ENCODE assay signal across 1 cellular context in the genomic region with DNA sequence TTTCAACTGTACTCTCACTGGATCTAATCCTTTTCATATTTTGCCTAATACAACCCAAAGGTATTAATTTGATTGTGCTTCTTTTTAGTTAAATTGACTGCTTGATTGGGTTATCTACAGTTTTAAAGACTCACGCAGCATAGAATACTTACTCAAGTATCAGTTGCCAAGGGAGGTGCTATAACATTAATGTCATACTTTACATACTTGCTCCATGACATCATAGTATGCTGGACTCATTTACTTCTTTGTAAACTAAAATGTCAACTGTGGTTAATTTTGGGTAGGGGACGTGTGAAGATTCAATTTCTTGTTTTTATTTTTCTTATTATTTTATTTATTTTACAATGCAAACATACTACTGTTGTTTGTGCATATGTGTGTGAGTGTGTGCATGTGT.
TF ChIP-seq lines count a peak whose summit lies in the region.

No MANE protein-coding gene starts in this region.

TF ChIP-seq in SK-N-SH treated with all-trans-retinoic acid at 6 μM for 48 hours, 23 proteins besides CTCF, POLR2A, EP300 and RAD21 (continued from another document):
- TF ChIP-seq, protein P1, sequence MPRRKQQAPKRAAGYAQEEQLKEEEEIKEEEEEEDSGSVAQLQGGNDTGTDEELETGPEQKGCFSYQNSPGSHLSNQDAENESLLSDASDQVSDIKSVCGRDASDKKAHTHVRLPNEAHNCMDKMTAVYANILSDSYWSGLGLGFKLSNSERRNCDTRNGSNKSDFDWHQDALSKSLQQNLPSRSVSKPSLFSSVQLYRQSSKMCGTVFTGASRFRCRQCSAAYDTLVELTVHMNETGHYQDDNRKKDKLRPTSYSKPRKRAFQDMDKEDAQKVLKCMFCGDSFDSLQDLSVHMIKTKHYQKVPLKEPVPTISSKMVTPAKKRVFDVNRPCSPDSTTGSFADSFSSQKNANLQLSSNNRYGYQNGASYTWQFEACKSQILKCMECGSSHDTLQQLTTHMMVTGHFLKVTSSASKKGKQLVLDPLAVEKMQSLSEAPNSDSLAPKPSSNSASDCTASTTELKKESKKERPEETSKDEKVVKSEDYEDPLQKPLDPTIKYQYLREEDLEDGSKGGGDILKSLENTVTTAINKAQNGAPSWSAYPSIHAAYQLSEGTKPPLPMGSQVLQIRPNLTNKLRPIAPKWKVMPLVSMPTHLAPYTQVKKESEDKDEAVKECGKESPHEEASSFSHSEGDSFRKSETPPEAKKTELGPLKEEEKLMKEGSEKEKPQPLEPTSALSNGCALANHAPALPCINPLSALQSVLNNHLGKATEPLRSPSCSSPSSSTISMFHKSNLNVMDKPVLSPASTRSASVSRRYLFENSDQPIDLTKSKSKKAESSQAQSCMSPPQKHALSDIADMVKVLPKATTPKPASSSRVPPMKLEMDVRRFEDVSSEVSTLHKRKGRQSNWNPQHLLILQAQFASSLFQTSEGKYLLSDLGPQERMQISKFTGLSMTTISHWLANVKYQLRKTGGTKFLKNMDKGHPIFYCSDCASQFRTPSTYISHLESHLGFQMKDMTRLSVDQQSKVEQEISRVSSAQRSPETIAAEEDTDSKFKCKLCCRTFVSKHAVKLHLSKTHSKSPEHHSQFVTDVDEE (CRISPR knock-in tag; IDR thresholded peaks at IDR 0.05) = no peak
- TF ChIP-seq OSR1 (CRISPR knock-in tag; IDR thresholded peaks at IDR 0.05) = no peak
